ENCODE assay signal across 8 cellular contexts in genomic region chr1:212595787-212596714, GRCh38. TPM values are rescaled to one million over a fixed set of nuclear protein-coding genes. Genes with fewer than 3 reads are reported as not detected.
A peak's percentile ranks its signal among the peaks of the same experiment; 100 is the strongest.
DNase-seq lines count a peak whose midpoint lies in the region; ATAC-seq and TF ChIP-seq lines count a peak whose summit lies in the region.

No MANE protein-coding gene starts in this region.

- TF ChIP-seq CTCF in ascending aorta (IDR thresholded peaks at IDR 0.05): peak in 2 of 3 experiments; percentile 32 to 33

- ATAC-seq in CD4-positive, CD25-positive, alpha-beta regulatory T cell (ENCODE audit: low read depth in 2 of 2): peak; percentile 93
- ATAC-seq in GM18909 (IDR thresholded peaks at IDR 0.05; ENCODE audit: poor library complexity, unreplicated experiment): peak; percentile 91
- ATAC-seq in HG03097 (IDR thresholded peaks at IDR 0.05; ENCODE audit: low FRiP score, unreplicated experiment): peak; percentile 92

- peak overlapping the region; percentile 73 for H3K27ac ChIP-seq in CD4-positive, CD25-positive, alpha-beta regulatory T cell (ENCODE audit: insufficient read depth, low read length, poor library complexity, severe bottlenecking)
- H3K27ac ChIP-seq in ascending aorta (peak overlapping the region in 1 of 2 donors; percentile 43), stomach smooth muscle (ENCODE audit: low read length) (no peak overlapping the region)

- H3K9me3 ChIP-seq in CD4-positive, CD25-positive, alpha-beta regulatory T cell (ENCODE audit: control insufficient read depth in 2 of 2, low read length in 2 of 2): no peaks in the 10 kb centered on the region
- H3K9me3 ChIP-seq in ascending aorta: no peaks in the 10 kb centered on the region
- H3K9me3 ChIP-seq in stomach smooth muscle (ENCODE audit: control insufficient read depth in 2 of 2, low read length in 2 of 2): no peaks in the 10 kb centered on the region

- H3K4me3 ChIP-seq in CD4-positive, CD25-positive, alpha-beta regulatory T cell (ENCODE audit: low read depth, low read length): peak overlapping the region; percentile 77
- no peak overlapping the region for H3K4me3 ChIP-seq in ascending aorta
- peak overlapping the region; percentile 18 to 24 for H3K4me3 ChIP-seq in stomach smooth muscle (ENCODE audit: low read length in 2 of 2)

- no peaks in the 10 kb centered on the region for H3K36me3 Mint-ChIP-seq in CD4-positive, CD25-positive, alpha-beta regulatory T cell

- H3K4me1 Mint-ChIP-seq in CD4-positive, CD25-positive, alpha-beta regulatory T cell: peaks cover 7 to 15% (median 13%) of the 10 kb centered on the region in 4 donors

- intact Hi-C loops in ascending aorta (cut with DNase I): no loop called here

- peaks cover 0 to 2% (median 0%) of the 10 kb centered on the region in 7 donors for H3K9me3 Mint-ChIP-seq in CD4-positive, CD25-positive, alpha-beta regulatory T cell

- peak in 2 of 3 donors; percentile 56 to 94 for DNase-seq in CD4-positive, CD25-positive, alpha-beta regulatory T cell
- DNase-seq in OCI-M1 (lab: John Stamatoyannopoulos, UW) (peak; percentile 96), ascending aorta (ENCODE audit: low spot score in 2 of 2) (no peak), kidney tubule cell (ENCODE audit: low spot score) (peak; percentile 99)
- DNase-seq in NK-92 treated with Interleukin-12 subunit alpha and Interleukin-12 subunit beta, amount 100 ng/mL, for 24 hours (lab: John Stamatoyannopoulos, UW): no peak

- H3K4me1 ChIP-seq in CD4-positive, CD25-positive, alpha-beta regulatory T cell (ENCODE audit: control insufficient read depth, insufficient read depth, low read length, poor library complexity, severe bottlenecking): peaks cover 13% of the 10 kb centered on the region
- H3K4me1 ChIP-seq in ascending aorta (peaks cover 0 to 5% of the 10 kb centered on the region in 2 donors), stomach smooth muscle (ENCODE audit: control insufficient read depth, insufficient read depth, low read length) (no peaks in the 10 kb centered on the region)

- peak overlapping the region; percentile 53 to 81 (median 60) for H3K27ac Mint-ChIP-seq in CD4-positive, CD25-positive, alpha-beta regulatory T cell

- H3K27me3 Mint-ChIP-seq in CD4-positive, CD25-positive, alpha-beta regulatory T cell: peaks cover 36% of the 10 kb centered on the region

- H3K4me3 Mint-ChIP-seq in CD4-positive, CD25-positive, alpha-beta regulatory T cell: peak overlapping the region; percentile 54 to 83 (median 80)

- peaks cover 15% of the 10 kb centered on the region for H3K27me3 ChIP-seq in CD4-positive, CD25-positive, alpha-beta regulatory T cell (ENCODE audit: control insufficient read depth, insufficient read depth, low read length)
- H3K27me3 ChIP-seq in ascending aorta (no peaks in the 10 kb centered on the region), stomach smooth muscle (ENCODE audit: control insufficient read depth in 1 of 2, insufficient read depth in 2 of 2, low read length in 2 of 2) (no peaks in the 10 kb centered on the region)

- H3K36me3 ChIP-seq in CD4-positive, CD25-positive, alpha-beta regulatory T cell (ENCODE audit: control insufficient read depth, insufficient read depth, low read length): no peaks in the 10 kb centered on the region
- H3K36me3 ChIP-seq in ascending aorta: no peaks in the 10 kb centered on the region
- no peaks in the 10 kb centered on the region for H3K36me3 ChIP-seq in stomach smooth muscle (ENCODE audit: control insufficient read depth in 2 of 2, insufficient read depth in 2 of 2, low read length in 2 of 2)

- peak overlapping the region in 1 of 2 donors; percentile 23 for H3K9ac ChIP-seq in stomach smooth muscle (ENCODE audit: low read length in 2 of 2)

RNA-seq across cellular contexts. Expression of gene ATF3, which starts 12.5 kb away (rescaled TPM):
- 53.7 TPM for total RNA-seq in CD4-positive, CD25-positive, alpha-beta regulatory T cell
- polyA plus RNA-seq in CD4-positive, CD25-positive, alpha-beta regulatory T cell: under 1 TPM in 2 of 4 donors, not detected in 2; 0.42 TPM
- total RNA-seq in ascending aorta: 79.1 TPM

Comparison
In these comparisons a context has a peak if more than half of its experiments do, and no peak if none do; other contexts are left out.
1. DNase-seq: peak in CD4-positive, CD25-positive, alpha-beta regulatory T cell (2 of 3), OCI-M1 (single experiment) and kidney tubule cell (single experiment); none in ascending aorta (0 of 2) and NK-92 treated with Interleukin-12 subunit alpha and Interleukin-12 subunit beta, amount 100 ng/mL, for 24 hours (single experiment).
2. H3K4me3 ChIP-seq: peak in CD4-positive, CD25-positive, alpha-beta regulatory T cell (single experiment) and stomach smooth muscle (2 of 2); none in ascending aorta (0 of 2).
3. Peak in every context shown above with its lines, with median percentiles within 50 percentile points of each other: ATAC-seq.